Comparison of ENCODE assay signal across 2 cellular contexts in the genomic region with DNA sequence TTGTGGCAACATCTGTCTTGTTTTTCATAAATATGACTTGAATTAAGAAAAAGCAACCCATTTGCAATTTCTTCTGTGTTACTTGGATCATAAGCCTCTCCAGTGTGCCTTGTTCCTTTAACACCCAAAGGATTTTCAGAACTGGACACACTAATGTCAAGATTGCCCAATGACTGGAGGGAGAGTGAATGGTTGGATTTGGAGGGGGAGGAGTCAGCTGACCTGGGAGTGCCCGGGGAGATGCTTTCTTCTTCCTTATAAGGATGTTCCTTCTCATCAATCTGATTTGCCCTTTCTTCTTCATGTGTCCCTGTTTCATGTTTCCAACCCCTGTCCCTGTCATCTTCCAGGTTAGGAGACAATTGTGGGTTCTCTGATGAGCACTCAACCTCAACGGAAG.
TF ChIP-seq lines count a peak whose summit lies in the region.

No MANE protein-coding gene starts in this region.

TF ChIP-seq in A549, 52 proteins besides CTCF, POLR2A, EP300 and RAD21:
- TF ChIP-seq JUNB (IDR thresholded peaks at IDR 0.05), result 0 out of 2 replicates have a peak, but pooled peaks have one; percentile 1
- TF ChIP-seq, protein P1, sequence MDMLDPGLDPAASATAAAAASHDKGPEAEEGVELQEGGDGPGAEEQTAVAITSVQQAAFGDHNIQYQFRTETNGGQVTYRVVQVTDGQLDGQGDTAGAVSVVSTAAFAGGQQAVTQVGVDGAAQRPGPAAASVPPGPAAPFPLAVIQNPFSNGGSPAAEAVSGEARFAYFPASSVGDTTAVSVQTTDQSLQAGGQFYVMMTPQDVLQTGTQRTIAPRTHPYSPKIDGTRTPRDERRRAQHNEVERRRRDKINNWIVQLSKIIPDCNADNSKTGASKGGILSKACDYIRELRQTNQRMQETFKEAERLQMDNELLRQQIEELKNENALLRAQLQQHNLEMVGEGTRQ (IDR thresholded peaks at IDR 0.05), result peak; percentile 48; the same call in 1 of the 2 replicates
- no peak for TF ChIP-seq REST (IDR thresholded peaks at IDR 0.05)
- TF ChIP-seq CEBPB (IDR thresholded peaks at IDR 0.05), result peak; percentile 46 to 76; a peak in 3 of 4 replicates

TF ChIP-seq in HepG2, 621 proteins besides CTCF, POLR2A, EP300 and RAD21:
- no peak for TF ChIP-seq SOX6 (IDR thresholded peaks at IDR 0.05)
- no peak for TF ChIP-seq SOX6 (CRISPR knock-in tag; IDR thresholded peaks at IDR 0.05)
- TF ChIP-seq FOXC1 (CRISPR knock-in tag; IDR thresholded peaks at IDR 0.05; ENCODE audit: borderline replicate concordance), result no peak
- 0 out of 2 replicates have a peak, but pooled peaks have one; percentile 21 for TF ChIP-seq TBX2 (CRISPR knock-in tag; IDR thresholded peaks at IDR 0.05; ENCODE audit: borderline replicate concordance)
TF ChIP-seq in HepG2: peak in this region for 1.
